8 cellular contexts compared by ENCODE assay signal in the genomic region with DNA sequence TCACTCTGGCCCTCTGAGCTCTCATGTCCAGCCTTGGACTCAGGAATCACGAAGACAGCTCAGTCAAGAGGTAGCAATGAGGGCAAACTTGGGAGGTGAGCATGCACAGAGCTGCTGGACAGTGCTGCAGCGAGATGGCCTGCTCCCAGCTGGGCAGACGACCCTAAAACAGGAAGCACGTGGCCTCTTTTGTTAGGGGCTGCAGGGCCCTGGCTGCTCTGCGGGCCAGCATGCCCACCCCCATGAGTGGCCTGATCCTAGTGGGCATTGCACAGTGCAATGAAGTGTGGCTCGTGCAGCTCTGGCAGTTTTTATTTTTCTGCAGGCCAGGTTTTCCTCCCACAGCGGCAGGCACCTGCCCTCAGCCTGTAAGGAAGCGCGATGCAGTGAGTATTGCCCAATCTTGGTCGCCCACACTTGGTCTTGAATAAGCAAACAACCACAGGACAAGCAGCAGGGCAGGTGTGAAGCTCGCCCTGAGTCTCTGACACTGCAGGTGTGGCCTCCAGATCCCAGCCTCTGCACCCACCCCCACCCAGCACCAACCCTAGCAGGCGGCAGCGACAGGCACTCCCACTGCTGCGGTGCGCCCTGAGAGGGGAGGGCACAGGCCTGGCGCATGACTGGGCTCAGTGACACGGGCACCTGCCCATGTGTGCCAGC.
A peak's percentile ranks its signal among the peaks of the same experiment; 100 is the strongest.
DNase-seq lines count a peak whose midpoint lies in the region; ATAC-seq and TF ChIP-seq lines count a peak whose summit lies in the region.

No MANE protein-coding gene starts in this region.

- peaks cover 15% of the 10 kb centered on the region for H3K4me1 Mint-ChIP-seq in endodermal cell

- no peak for TF ChIP-seq CTCF in endodermal cell (conservative IDR thresholded peaks at IDR 0.05)

- H3K27me3 Mint-ChIP-seq in endodermal cell (ENCODE audit: insufficient read depth) = no peaks in the 10 kb centered on the region

- H3K4me1 ChIP-seq in endodermal cell (ENCODE audit: control insufficient read depth, insufficient read depth, low read length) (no peaks in the 10 kb centered on the region), thymus (ENCODE audit: control insufficient read depth, insufficient read depth, low read length) (peaks cover 32% of the 10 kb centered on the region)

- H3K9me3 Mint-ChIP-seq in endodermal cell = no peaks in the 10 kb centered on the region

- H3K27me3 ChIP-seq in endodermal cell (ENCODE audit: control insufficient read depth, insufficient read depth, low read length, poor library complexity, severe bottlenecking) (no peaks in the 10 kb centered on the region), thymus (ENCODE audit: control insufficient read depth, insufficient read depth) (no peaks in the 10 kb centered on the region)

- 85 to 88% methylated on average over 11 to 17 of the region's 17 CpGs for WGBS in endodermal cell (ENCODE audit: insufficient coverage in 1 of 2, insufficient read length in 1 of 2), 2 experiments
- 26% methylated on average over 17 of the region's 17 CpGs for whole genome bisulfite sequencing in thymus

- no peak overlapping the region for H3K4me3 ChIP-seq in endodermal cell (ENCODE audit: low read length)
- H3K4me3 ChIP-seq in thymus (ENCODE audit: low read length) = no peak overlapping the region

- ATAC-seq in HG03439 (IDR thresholded peaks at IDR 0.05; ENCODE audit: unreplicated experiment) = peak; percentile 45
- no peak for ATAC-seq in GM18520 (IDR thresholded peaks at IDR 0.05; ENCODE audit: unreplicated experiment)

- H3K36me3 ChIP-seq in endodermal cell (ENCODE audit: control insufficient read depth, insufficient read depth, low read length) = no peaks in the 10 kb centered on the region
- peaks cover 25% of the 10 kb centered on the region for H3K36me3 ChIP-seq in thymus (ENCODE audit: control insufficient read depth, insufficient read depth)

- no peak overlapping the region for H3K4me3 Mint-ChIP-seq in endodermal cell

- peak overlapping the region; percentile 81 for H3K27ac Mint-ChIP-seq in endodermal cell

- H3K27ac ChIP-seq in endodermal cell (ENCODE audit: low read depth, low read length) (no peak overlapping the region), thymus (ENCODE audit: low read depth) (peak overlapping the region; percentile 70)

- no peaks in the 10 kb centered on the region for H3K36me3 Mint-ChIP-seq in endodermal cell (ENCODE audit: low read depth)

- no peak overlapping the region for H3K9ac ChIP-seq in endodermal cell (ENCODE audit: extremely low read depth, low read length, poor library complexity, severe bottlenecking)

- H3K9me3 ChIP-seq in endodermal cell (ENCODE audit: control insufficient read depth, low read length) (no peaks in the 10 kb centered on the region), thymus (ENCODE audit: control insufficient read depth) (no peaks in the 10 kb centered on the region)

- DNase-seq in DMS53 treated with DMSO at 0.1 percent for 48 hours (lab: John Stamatoyannopoulos, UW; ENCODE audit: unreplicated experiment) (peak; percentile 66), T-helper 2 cell (peak in 3 of 5 experiments; percentile 58 to 87 (median 83)), endodermal cell (peak; percentile 50), 8988T (no peak), C1 segment of cervical spinal cord (lab: John Stamatoyannopoulos, UW) (no peak)

Comparison
In these comparisons a context has a peak if more than half of its experiments do, and no peak if none do; other contexts are left out.
1. DNase-seq: peak in DMS53 treated with DMSO at 0.1 percent for 48 hours (single experiment), T-helper 2 cell (3 of 5) and endodermal cell (single experiment); none in 8988T (single experiment) and C1 segment of cervical spinal cord (0 of 14).